In the genomic region with DNA sequence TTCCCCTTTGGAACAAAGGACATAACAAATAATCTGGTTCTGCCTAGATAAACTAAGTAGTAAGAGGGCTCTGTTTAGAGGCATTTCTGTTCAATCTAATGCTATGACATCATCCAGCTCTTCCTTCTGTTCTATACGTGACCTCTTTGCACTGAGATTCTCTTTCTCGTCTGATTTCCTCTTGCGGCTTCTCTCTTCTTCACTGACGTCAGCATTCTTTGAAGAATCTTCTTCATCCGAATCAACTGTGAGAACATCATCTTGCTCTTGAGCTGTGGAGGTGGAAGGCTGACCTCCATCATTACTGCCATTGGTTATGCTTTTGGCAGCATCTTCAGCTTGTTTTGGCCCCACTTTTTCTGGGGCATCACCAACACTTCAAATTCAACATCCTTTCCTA, we compare ENCODE assay signal across 11 cellular contexts.
A peak's percentile ranks its signal among the peaks of the same experiment; 100 is the strongest.
DNase-seq lines count a peak whose midpoint lies in the region; ATAC-seq and TF ChIP-seq lines count a peak whose summit lies in the region.
"Had no signal": no experiment of that assay in that cellular context is flagged by ENCODE, and none has a peak within 500 bp of the region (broad histone marks: within the 10 kb centered on the region; RNA-seq: fewer than 3 reads in every experiment).

No MANE protein-coding gene starts in this region.

- peak overlapping the region; percentile 34 for H3K4me3 ChIP-seq in DOHH2 (ENCODE audit: low read length)
- H3K4me3 ChIP-seq: vagina had no signal

- ATAC-seq in GM19043 (IDR thresholded peaks at IDR 0.05; ENCODE audit: low read depth, unreplicated experiment) (peak; percentile 45), HG03066 (IDR thresholded peaks at IDR 0.05; ENCODE audit: low read depth, unreplicated experiment) (peak; percentile 75)
- ATAC-seq in activated CD8-positive, alpha-beta T cell treated with anti-CD3 and anti-CD28 coated beads for 36 hours = peak; percentile 71

- no peaks in the 10 kb centered on the region for H3K27me3 Mint-ChIP-seq in activated CD8-positive, alpha-beta T cell treated with anti-CD3 and anti-CD28 coated beads for 36 hours

- no peaks in the 10 kb centered on the region for H3K9me2 ChIP-seq in DOHH2 (replicated peaks; ENCODE audit: control insufficient read depth, low read length)

- TF ChIP-seq CTCF in DOHH2 (IDR thresholded peaks at IDR 0.05; ENCODE audit: low read depth, low read length, poor library complexity, severe bottlenecking) (no peak), RWPE1 (conservative IDR thresholded peaks at IDR 0.05; ENCODE audit: low read depth) (no peak)
- no peak for TF ChIP-seq CTCF in activated CD8-positive, alpha-beta T cell treated with anti-CD3 and anti-CD28 coated beads for 36 hours (IDR thresholded peaks at IDR 0.05)

- peaks cover 11% of the 10 kb centered on the region for H3K36me3 Mint-ChIP-seq in activated CD8-positive, alpha-beta T cell treated with anti-CD3 and anti-CD28 coated beads for 36 hours (ENCODE audit: low read depth)

- H3K27ac ChIP-seq in DOHH2 (ENCODE audit: low read depth, low read length) (peak overlapping the region; percentile 39), RWPE1 (no peak overlapping the region)
- H3K27ac ChIP-seq: vagina had no signal

- no peaks in the 10 kb centered on the region for H3K27me3 ChIP-seq in DOHH2 (ENCODE audit: control insufficient read depth, low read length)
- H3K27me3 ChIP-seq: vagina had no signal

- intact Hi-C loops in activated CD8-positive, alpha-beta T cell treated with anti-CD3 and anti-CD28 coated beads for 36 hours (cut with micrococcal nuclease) = loop anchor here (10.0 kb wide), 1 partner anchor 130 kb away; a partner anchor contains a TSS

- peaks cover 18% of the 10 kb centered on the region for H3K9me3 ChIP-seq in DOHH2 (ENCODE audit: control insufficient read depth, insufficient read depth, low read length)
- H3K9me3 ChIP-seq: vagina had no signal

- H3K9me3 Mint-ChIP-seq in activated CD8-positive, alpha-beta T cell treated with anti-CD3 and anti-CD28 coated beads for 36 hours = peaks cover 7% of the 10 kb centered on the region

- H3K27ac Mint-ChIP-seq in activated CD8-positive, alpha-beta T cell treated with anti-CD3 and anti-CD28 coated beads for 36 hours = peak overlapping the region; percentile 82

- POLR2A ChIA-PET in activated CD8-positive, alpha-beta T cell treated with anti-CD3 and anti-CD28 coated beads for 36 hours (lab: Charles Lee) = interaction anchor here (0.6 to 2.8 kb wide), 2 partner anchors 130 to 352 kb away, joined by 3 to 25 read pairs; a partner anchor contains a TSS
- POLR2A ChIA-PET in RWPE1 (lab: Yijun Ruan, JAX; ENCODE audit: low non-redundant PET) = no interaction called here

- CTCF ChIA-PET in activated CD8-positive, alpha-beta T cell treated with anti-CD3 and anti-CD28 coated beads for 36 hours (lab: Charles Lee) = interaction anchor here (1.0 to 1.6 kb wide), 4 partner anchors 24 to 341 kb away, joined by 3 to 6 read pairs (median 4); a partner anchor contains a TSS
- CTCF ChIA-PET in RWPE1 (lab: Yijun Ruan, JAX) = interaction anchor here (1.1 kb wide), 1 partner anchor 13 kb away, joined by 4 read pairs; no protein-coding TSS in a partner anchor

- H3K4me1 Mint-ChIP-seq in activated CD8-positive, alpha-beta T cell treated with anti-CD3 and anti-CD28 coated beads for 36 hours (ENCODE audit: low read depth) = peaks cover 49% of the 10 kb centered on the region

- peaks cover 38% of the 10 kb centered on the region for H3K36me3 ChIP-seq in DOHH2 (ENCODE audit: control insufficient read depth, low read length)
- H3K36me3 ChIP-seq: vagina had no signal

- no peak overlapping the region for H3K4me3 Mint-ChIP-seq in activated CD8-positive, alpha-beta T cell treated with anti-CD3 and anti-CD28 coated beads for 36 hours

- H3F3A ChIP-seq in DOHH2 (ENCODE audit: control insufficient read depth, insufficient read depth) = peaks cover 16% of the 10 kb centered on the region

- peak; percentile 36 for DNase-seq in activated CD8-positive, alpha-beta T cell treated with anti-CD3 and anti-CD28 coated beads for 36 hours
- no peak for DNase-seq in ecto neural progenitor cell (ENCODE audit: low spot score)
- no peak for DNase-seq in NCI-H2196 treated with DMSO at 0.1 percent for 48 hours (lab: John Stamatoyannopoulos, UW; ENCODE audit: unreplicated experiment)
- no peak for DNase-seq in midbrain (lab: John Stamatoyannopoulos, UW)
- DNase-seq in RWPE1 (ENCODE audit: low spot score) = no peak
- DNase-seq: DMS 273 treated with DMSO at 0.1 percent for 48 hours, NCI-H1105 treated with DMSO at 0.1 percent for 48 hours had no signal

- no peaks in the 10 kb centered on the region for H4K20me1 ChIP-seq in DOHH2 (ENCODE audit: control insufficient read depth, insufficient read depth, low read depth, low read length)

- H3K4me2 ChIP-seq in DOHH2 (ENCODE audit: low read length) = peak overlapping the region; percentile 68

- H3K4me1 ChIP-seq in DOHH2 (ENCODE audit: control insufficient read depth, low read length) = peaks cover 82% of the 10 kb centered on the region

- peaks cover 99% of the 10 kb centered on the region for H3K79me2 ChIP-seq in DOHH2 (ENCODE audit: control insufficient read depth, low read length)
